8 cellular contexts compared by ENCODE assay signal in genomic region chr9:101400120-101400519, GRCh38. TPM values are rescaled to one million over a fixed set of nuclear protein-coding genes. Genes with fewer than 3 reads are reported as not detected.
DNase-seq lines count a peak whose midpoint lies in the region; ATAC-seq and TF ChIP-seq lines count a peak whose summit lies in the region.

No MANE protein-coding gene starts in this region.

- no peak for ATAC-seq in right lobe of liver
- ATAC-seq in HG03039 (IDR thresholded peaks at IDR 0.05; ENCODE audit: unreplicated experiment), result no peak
- ATAC-seq in GM21576 (IDR thresholded peaks at IDR 0.05; ENCODE audit: unreplicated experiment), result no peak

- H3K4me3 ChIP-seq in astrocyte of the cerebellum (ENCODE audit: low read depth, low read length) (peak overlapping the region; percentile 70), right lobe of liver (peak overlapping the region; percentile 49 to 66 (median 64)), transverse colon (peak overlapping the region in 2 of 4 donors; percentile 68 to 94)

- H3K4me1 Mint-ChIP-seq in activated naive CD4-positive, alpha-beta T cell treated with anti-CD3 and anti-CD28 coated beads, Interleukin-2, amount 50 U/mL, for 24 hours, result peaks cover 65% of the 10 kb centered on the region

- H3K36me3 ChIP-seq in right lobe of liver (peaks cover 0 to 44% (median 34%) of the 10 kb centered on the region in 4 donors), transverse colon (peaks cover 4 to 52% (median 27%) of the 10 kb centered on the region in 4 donors)

- H3K4me1 ChIP-seq in right lobe of liver (peaks cover 0 to 34% (median 3%) of the 10 kb centered on the region in 4 donors), transverse colon (peaks cover 8 to 49% (median 26%) of the 10 kb centered on the region in 4 donors)

- H3K27me3 Mint-ChIP-seq in activated naive CD4-positive, alpha-beta T cell treated with anti-CD3 and anti-CD28 coated beads, Interleukin-2, amount 50 U/mL, for 24 hours, result no peaks in the 10 kb centered on the region

- in situ Hi-C loops in astrocyte of the cerebellum (cut with HindIII; ENCODE audit: low sequenced_read_pairs), result no loop called here
- in situ Hi-C loops in transverse colon (cut with MboI; ENCODE audit: low pct_ligation_motif_present in 1 of 4, low pct_unique_long_range_greater_than_20kb in 1 of 4, low sequenced_read_pairs in 3 of 4), result no loop called here

- H3K27ac ChIP-seq in right lobe of liver, result peak overlapping the region in 2 of 3 donors; percentile 80 to 81
- H3K27ac ChIP-seq in transverse colon, result peak overlapping the region; percentile 84 to 93 (median 88)

- H3K9me3 ChIP-seq in right lobe of liver, result peaks cover 0 to under 1% (median 0%) of the 10 kb centered on the region in 4 donors
- peaks cover 14 to 29% of the 10 kb centered on the region in 2 donors for H3K9me3 ChIP-seq in transverse colon

- peaks cover 30% of the 10 kb centered on the region for H3K9me3 Mint-ChIP-seq in activated naive CD4-positive, alpha-beta T cell treated with anti-CD3 and anti-CD28 coated beads, Interleukin-2, amount 50 U/mL, for 24 hours

- H3K36me3 Mint-ChIP-seq in activated naive CD4-positive, alpha-beta T cell treated with anti-CD3 and anti-CD28 coated beads, Interleukin-2, amount 50 U/mL, for 24 hours, result peaks cover 61% of the 10 kb centered on the region

- H3K4me3 Mint-ChIP-seq in activated naive CD4-positive, alpha-beta T cell treated with anti-CD3 and anti-CD28 coated beads, Interleukin-2, amount 50 U/mL, for 24 hours, result peak overlapping the region; percentile 98

- DNase-seq in activated naive CD4-positive, alpha-beta T cell treated with Interleukin-2 at 50 U/mL for 16 hours, result no peak
- DNase-seq in astrocyte of the cerebellum (ENCODE audit: low read depth) (no peak), right lobe of liver (no peak), transverse colon (peak; percentile 10), NOMO-1 treated with DMSO at 0.1 percent for 48 hours (lab: John Stamatoyannopoulos, UW; ENCODE audit: unreplicated experiment) (no peak)

- 30% methylated on average over 5 of the region's 5 CpGs for WGBS in right lobe of liver (ENCODE audit: insufficient coverage, low coverage, low lambda C conversion rate, missing lambda C conversion rate)
- 51 to 59% methylated on average over 5 of the region's 5 CpGs for WGBS in transverse colon (ENCODE audit: low coverage in 1 of 2), 2 donors

- H3K27me3 ChIP-seq in right lobe of liver (no peaks in the 10 kb centered on the region), transverse colon (no peaks in the 10 kb centered on the region)

- H3K27ac Mint-ChIP-seq in activated naive CD4-positive, alpha-beta T cell treated with anti-CD3 and anti-CD28 coated beads, Interleukin-2, amount 50 U/mL, for 24 hours, result peak overlapping the region; percentile 68

- TF ChIP-seq POLR2A in right lobe of liver (IDR thresholded peaks at IDR 0.05) (no peak), transverse colon (IDR thresholded peaks at IDR 0.05) (no peak)

- TF ChIP-seq EP300 in transverse colon (IDR thresholded peaks at IDR 0.05; ENCODE audit: low read depth), result no peak

- intact Hi-C loops in right lobe of liver (cut with DNase I), result no loop called here
- intact Hi-C loops in transverse colon (cut with DNase I; ENCODE audit: low total_unique reads), result no loop called here

- TF ChIP-seq CTCF in astrocyte of the cerebellum (IDR thresholded peaks at IDR 0.05; ENCODE audit: low read depth, low read length, missing control alignments), result no peak
- TF ChIP-seq CTCF in right lobe of liver (IDR thresholded peaks at IDR 0.05), result no peak
- no peak for TF ChIP-seq CTCF in transverse colon (IDR thresholded peaks at IDR 0.05)

RNA-seq across cellular contexts. Expression of gene ZNF189, which starts 1.5 kb away (rescaled TPM):
- total RNA-seq in right lobe of liver (1 to 10 TPM; 5.7 to 9.7 (median 8.2) TPM), transverse colon (10 to 100 TPM in 2 of 4 donors, 1 to 10 TPM in 2; 5.6 to 21.3 (median 13.4) TPM)

RNA-seq across cellular contexts. Expression of gene MRPL50, which starts 1.7 kb away (rescaled TPM):
- total RNA-seq in right lobe of liver (1 to 10 TPM; 4.6 to 8.7 (median 6.7) TPM), transverse colon (10 to 100 TPM in 1 of 4 donors, 1 to 10 TPM in 3; 3.4 to 16.1 (median 9.5) TPM)

RNA-seq across cellular contexts. Expression of gene BAAT, which starts 15.3 kb away (rescaled TPM):
- total RNA-seq in right lobe of liver, result 100 to 1,000 TPM; 223 to 648 (median 507) TPM
- total RNA-seq in transverse colon, result under 1 TPM in 1 of 4 donors, not detected in 3; 0.14 TPM

RNA-seq across cellular contexts. Expression of gene ALDOB, which starts 35.5 kb away (rescaled TPM):
- total RNA-seq in right lobe of liver (1,000 to 10,000 TPM; 2,876 to 4,505 (median 3,144) TPM), transverse colon (10 to 100 TPM in 2 of 4 donors, 1 to 10 TPM in 1, not detected in 1; 1.9 to 55.0 (median 20.1) TPM)

Comparison
In these comparisons a context has a peak if more than half of its experiments do, and no peak if none do; other contexts are left out.
1. RNA of gene BAAT, which starts 15.3 kb away (total RNA-seq): 223 to 648 TPM in right lobe of liver; 0.14 TPM in transverse colon; every median in the first group is over 100 times any median in the second.